25 cellular contexts compared by ENCODE assay signal in the genomic region with DNA sequence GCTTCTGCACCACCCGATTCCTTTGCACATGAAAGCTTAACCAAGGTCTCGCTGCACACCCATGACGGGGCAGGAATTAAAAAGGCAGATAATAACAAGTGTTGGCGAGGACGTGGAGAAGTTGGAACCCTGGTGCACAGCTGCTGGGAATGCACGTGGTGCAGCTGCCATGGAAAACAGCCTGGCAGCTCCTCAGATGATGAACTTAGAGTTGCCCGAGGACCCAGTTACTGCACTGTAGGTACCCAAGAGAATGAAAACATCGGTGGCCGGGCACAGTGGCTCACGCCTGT.
"Had no signal": no experiment of that assay in that cellular context is flagged by ENCODE, and none has a peak within 500 bp of the region (broad histone marks: within the 10 kb centered on the region; RNA-seq: fewer than 3 reads in every experiment).

No MANE protein-coding gene starts in this region.

- H3K9ac ChIP-seq: neural progenitor cell, parathyroid adenoma had no signal

- H3K4me2 ChIP-seq: neural progenitor cell had no signal

- H3K4me1 ChIP-seq: parathyroid adenoma had no signal

- H3K36me3 Mint-ChIP-seq: activated naive CD8-positive, alpha-beta T cell; natural killer cell; neural progenitor cell had no signal

- H2AFZ ChIP-seq: neural progenitor cell, parathyroid adenoma had no signal

- H3K36me3 ChIP-seq: breast epithelium, heart right ventricle, neural progenitor cell, right atrium auricular region, thyroid gland, upper lobe of right lung had no signal

- H3K9me3 ChIP-seq: breast epithelium, right atrium auricular region, thyroid gland, upper lobe of right lung had no signal

- H3K4me1 Mint-ChIP-seq: central memory CD8-positive, alpha-beta T cell had no signal

- H3K4me3 ChIP-seq: breast epithelium, heart right ventricle, neural progenitor cell, right atrium auricular region, thyroid gland, upper lobe of right lung had no signal

- H3K9me3 Mint-ChIP-seq: activated T-cell treated with anti-CD3 and anti-CD28 coated beads, Interleukin-2, amount 50 U/mL, for 72 hours; central memory CD8-positive, alpha-beta T cell; natural killer cell; T-helper 2 cell treated with Interferon-gamma antibody and Interleukin-4, amounts not matched to agents 5 μg/mL and 100 μg/mL, for 36 hours had no signal

- H3K27ac ChIP-seq: neural progenitor cell, parathyroid adenoma, upper lobe of right lung had no signal

- ATAC-seq: activated T-cell treated with anti-CD3 and anti-CD28 coated beads, Interleukin-2, amount 50 U/mL, for 72 hours; esophagus mucosa; heart right ventricle; natural killer cell; upper lobe of right lung had no signal

- H3K27ac Mint-ChIP-seq: activated naive CD8-positive, alpha-beta T cell; activated T-cell treated with anti-CD3 and anti-CD28 coated beads, Interleukin-2, amount 50 U/mL, for 72 hours; dendritic cell treated with granulocyte-macrophage colony-stimulating factor and Interleukin-4, amounts not matched to agents 40 ng/mL and 50 ng/mL, for 4 days; natural killer cell; T-helper 2 cell treated with Interferon-gamma antibody and Interleukin-4, amounts not matched to agents 5 μg/mL and 100 μg/mL, for 36 hours had no signal

- H3K27me3 ChIP-seq: breast epithelium, right atrium auricular region, thyroid gland, upper lobe of right lung had no signal

- H3K27me3 Mint-ChIP-seq: activated naive CD8-positive, alpha-beta T cell had no signal

- H3K4me3 Mint-ChIP-seq: activated naive CD8-positive, alpha-beta T cell; activated T-cell treated with anti-CD3 and anti-CD28 coated beads, Interleukin-2, amount 50 U/mL, for 72 hours; central memory CD8-positive, alpha-beta T cell; dendritic cell treated with granulocyte-macrophage colony-stimulating factor and Interleukin-4, amounts not matched to agents 40 ng/mL and 50 ng/mL, for 4 days; endodermal cell; natural killer cell; neural progenitor cell; T-helper 2 cell treated with Interferon-gamma antibody and Interleukin-4, amounts not matched to agents 5 μg/mL and 100 μg/mL, for 36 hours had no signal

- DNase-seq: activated CD4-positive, alpha-beta T cell treated with anti-CD3 and anti-CD28 coated beads for 4 hours; activated CD4-positive, alpha-beta T cell treated with anti-CD3 and anti-CD28 coated beads, Interleukin-2, amount 50 U/mL, for 4 hours; activated naive CD4-positive, alpha-beta T cell; activated T-cell treated with anti-CD3 and anti-CD28 coated beads for 4 hours; activated T-cell treated with anti-CD3 and anti-CD28 coated beads, Interleukin-2, amount 50 U/mL, for 72 hours; endodermal cell; heart right ventricle; midbrain; natural killer cell; occipital lobe; stimulated activated CD4-positive, alpha-beta T cell treated with anti-CD3 and anti-CD28 coated beads, Interleukin-15, amount 100 ng/mL, for 24 hours; stimulated activated CD4-positive, alpha-beta T cell treated with anti-CD3 and anti-CD28 coated beads, Interleukin-2, amount 100 ng/mL, for 24 hours; stimulated activated naive CD4-positive, alpha-beta T cell; T-helper 1 cell; thyroid gland; upper lobe of right lung had no signal
